ENCODE assay signal across 8 cellular contexts in the genomic region with DNA sequence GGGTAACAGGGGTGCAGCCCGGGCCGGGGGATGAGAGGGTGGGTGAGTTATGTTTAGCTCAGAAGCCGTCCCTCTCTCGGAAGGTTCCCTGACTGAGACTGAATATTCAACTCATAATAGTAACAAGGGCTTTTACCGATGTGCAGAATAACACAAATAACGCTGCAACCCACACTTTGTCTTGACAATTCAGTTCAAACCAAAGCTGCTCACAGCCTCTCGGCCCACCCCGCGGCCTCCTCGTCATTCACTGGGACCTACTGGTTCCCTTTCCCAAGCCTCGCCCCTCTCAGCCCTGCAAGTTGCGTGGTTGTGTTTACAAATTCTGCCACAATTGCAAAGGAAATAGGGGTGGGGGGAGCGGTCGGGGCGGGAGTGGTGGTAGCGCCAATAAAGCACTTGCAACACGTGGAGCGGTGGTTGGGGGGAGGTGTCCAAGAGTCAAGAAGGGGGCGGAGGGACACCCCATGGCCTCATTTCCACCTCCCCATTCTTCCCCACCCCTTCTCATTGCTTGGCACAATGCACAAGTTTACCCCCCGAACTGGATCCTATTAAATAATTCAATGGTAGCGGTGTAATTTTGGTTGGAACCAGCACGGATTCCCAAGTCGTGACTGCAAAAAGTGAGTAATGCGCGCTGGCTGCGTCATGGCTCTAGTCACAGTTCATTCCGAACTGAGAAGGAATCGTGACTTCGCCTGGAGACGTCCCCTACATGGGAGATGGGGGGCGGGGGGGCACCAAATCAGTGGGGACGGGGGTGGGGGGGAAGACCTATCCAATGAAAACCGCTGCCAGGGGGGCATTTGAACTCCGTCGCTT.
DNase-seq lines count a peak whose midpoint lies in the region; ATAC-seq and TF ChIP-seq lines count a peak whose summit lies in the region.

No MANE protein-coding gene starts in this region.

- H3K36me3 ChIP-seq in A673 (ENCODE audit: insufficient read depth, low read length, poor library complexity, severe bottlenecking) (no peaks in the 10 kb centered on the region), lower lobe of right lung (no peaks in the 10 kb centered on the region), thyroid gland (no peaks in the 10 kb centered on the region)

- H3K4me1 ChIP-seq in A673 (ENCODE audit: insufficient read depth, low read length, poor library complexity, severe bottlenecking) (peaks cover 53% of the 10 kb centered on the region), lower lobe of right lung (peaks cover 37% of the 10 kb centered on the region), thyroid gland (peaks cover 39 to 61% of the 10 kb centered on the region in 2 donors)

- in situ Hi-C loops in astrocyte of the cerebellum (cut with HindIII; ENCODE audit: low sequenced_read_pairs) = no loop called here

- CTCF ChIA-PET in A673 (lab: Charles Lee) = interaction anchor here (0.6 to 3.2 kb wide), 3 partner anchors 11 to 273 kb away, joined by 6 to 19 read pairs (median 8); no protein-coding TSS in a partner anchor
- CTCF ChIA-PET in GM10248 (lab: Yijun Ruan, JAX) = interaction anchor here (1.6 to 10.4 kb wide), 2 partner anchors 13 to 17 kb away, joined by 3 to 133 read pairs; no protein-coding TSS in a partner anchor

- TF ChIP-seq POLR2A in thyroid gland (IDR thresholded peaks at IDR 0.05) = no peak

- H3K9me3 ChIP-seq in A673 (ENCODE audit: low read depth, low read length, poor library complexity, severe bottlenecking) = no peaks in the 10 kb centered on the region
- no peaks in the 10 kb centered on the region for H3K9me3 ChIP-seq in lower lobe of right lung
- no peaks in the 10 kb centered on the region for H3K9me3 ChIP-seq in thyroid gland

- ATAC-seq in lower lobe of right lung = no peak

- intact Hi-C loops in A673 (cut with micrococcal nuclease; ENCODE audit: unreplicated experiment) (loop anchor here (5.0 kb wide), 1 partner anchor 104 kb away; the partner anchor contains the start of gene HSD17B12), lower lobe of right lung (cut with DNase I) (no loop called here), thyroid gland (cut with DNase I) (no loop called here)

- H3K4me3 ChIP-seq in A673 (ENCODE audit: low read depth, low read length, poor library complexity, severe bottlenecking) = peak overlapping the region; percentile 58
- H3K4me3 ChIP-seq in HFF-Myc (replicated peaks; ENCODE audit: low read depth, low read length) = peak overlapping the region; percentile 44
- H3K4me3 ChIP-seq in astrocyte of the cerebellum (ENCODE audit: low read depth, low read length) = peak overlapping the region; percentile 50
- H3K4me3 ChIP-seq in lower lobe of right lung = peak overlapping the region; percentile 53
- H3K4me3 ChIP-seq in thyroid gland (replicated peaks in 1 of 3) = no peak overlapping the region

- DNase-seq in A673 (ENCODE audit: low spot score) (no peak), HFF-Myc (ENCODE audit: extremely low read depth, low read depth) (no peak), astrocyte of the cerebellum (ENCODE audit: low read depth) (no peak), lower lobe of right lung (no peak), HUDEP-2 (lab: John Stamatoyannopoulos, UW; ENCODE audit: unreplicated experiment in 76 of 76) (no peak), thyroid gland (no peak), GM10248 (ENCODE audit: extremely low spot score) (no peak), A172 (ENCODE audit: low spot score) (no peak)

- POLR2A ChIA-PET in A673 (lab: Charles Lee; ENCODE audit: low non-redundant PET) (no interaction called here), GM10248 (lab: Yijun Ruan, JAX) (no interaction called here)

- no peak overlapping the region for H3K27ac ChIP-seq in A673 (ENCODE audit: low read depth, low read length, poor library complexity, severe bottlenecking)
- H3K27ac ChIP-seq in lower lobe of right lung = no peak overlapping the region
- no peak overlapping the region for H3K27ac ChIP-seq in thyroid gland

- TF ChIP-seq CTCF in A673 (conservative IDR thresholded peaks at IDR 0.05; ENCODE audit: low read depth, low read length) = no peak
- no peak for TF ChIP-seq CTCF in HFF-Myc (IDR thresholded peaks at IDR 0.05; ENCODE audit: low read depth, low read length, missing control alignments)
- no peak for TF ChIP-seq CTCF in astrocyte of the cerebellum (IDR thresholded peaks at IDR 0.05; ENCODE audit: low read depth, low read length, missing control alignments)
- no peak for TF ChIP-seq CTCF in lower lobe of right lung (IDR thresholded peaks at IDR 0.05)
- TF ChIP-seq CTCF in thyroid gland (IDR thresholded peaks at IDR 0.05) = no peak
- no peak for TF ChIP-seq CTCF in GM10248 (IDR thresholded peaks at IDR 0.05; ENCODE audit: control extremely low read depth, extremely low read depth, low read depth, missing control alignments)

- 3 to 4% methylated on average over 28 to 35 of the region's 35 CpGs for WGBS in thyroid gland, 2 donors

- no TSS peak for BruUV-seq in A673 (replicated peaks; lab: Mats Ljungman, UMichigan)

- peaks cover 98% of the 10 kb centered on the region for H3K27me3 ChIP-seq in A673 (replicated peaks; ENCODE audit: insufficient read depth, low read depth, low read length, poor library complexity)
- peaks cover 100% of the 10 kb centered on the region for H3K27me3 ChIP-seq in lower lobe of right lung (ENCODE audit: low read depth)
- peaks cover 60% of the 10 kb centered on the region for H3K27me3 ChIP-seq in thyroid gland

Comparison
In these comparisons a context has a peak if more than half of its experiments do, and no peak if none do; other contexts are left out.
1. H3K4me3 ChIP-seq: peak in A673 (single experiment), HFF-Myc (single experiment), astrocyte of the cerebellum (single experiment) and lower lobe of right lung (single experiment); none in thyroid gland (0 of 3).